In genomic region chr4:153346031-153346430, GRCh38 we compare ENCODE assay signal across 8 cellular contexts. TPM values are rescaled to one million over a fixed set of nuclear protein-coding genes. Genes with fewer than 3 reads are reported as not detected.
DNase-seq lines count a peak whose midpoint lies in the region; TF ChIP-seq lines count a peak whose summit lies in the region.

No MANE protein-coding gene starts in this region.

- no peak overlapping the region for H3K27ac ChIP-seq in MM.1S (ENCODE audit: low read length)
- no peak overlapping the region for H3K27ac ChIP-seq in dorsolateral prefrontal cortex

- no peaks in the 10 kb centered on the region for H3K9me3 Mint-ChIP-seq in T-helper 1 cell treated with Interleukin-12 subunit alpha and Interleukin-12 subunit beta and Interleukin-4 antibody, amounts not matched to agents 30 μg/mL and 1 μg/mL, for 36 hours
- H3K9me3 Mint-ChIP-seq in progenitor cell of endocrine pancreas (ENCODE audit: low read depth), result no peaks in the 10 kb centered on the region

- H3K36me3 ChIP-seq in MM.1S (replicated peaks; ENCODE audit: insufficient read depth, low read length), result no peaks in the 10 kb centered on the region

- H3K9ac ChIP-seq in MM.1S (ENCODE audit: low read length), result peak overlapping the region; percentile 88; the same call in 1 of the 2 replicates

- H3F3A ChIP-seq in MM.1S (ENCODE audit: insufficient read depth, low read length), result 0 out of 2 replicates have a peak, but pooled peaks cover 7% of the 10 kb centered on the region

- H3K36me3 Mint-ChIP-seq in T-helper 1 cell treated with Interleukin-12 subunit alpha and Interleukin-12 subunit beta and Interleukin-4 antibody, amounts not matched to agents 30 μg/mL and 1 μg/mL, for 36 hours (ENCODE audit: low read depth), result peaks cover 14% of the 10 kb centered on the region
- no peaks in the 10 kb centered on the region for H3K36me3 Mint-ChIP-seq in progenitor cell of endocrine pancreas (ENCODE audit: insufficient read depth)

- H3K4me2 ChIP-seq in MM.1S (ENCODE audit: low read depth, low read length), result peak overlapping the region; percentile 77

- H3K79me2 ChIP-seq in MM.1S (ENCODE audit: low read length), result peaks cover 26% of the 10 kb centered on the region

- H4K20me1 ChIP-seq in MM.1S (ENCODE audit: insufficient read depth, low read length), result no peaks in the 10 kb centered on the region

- TF ChIP-seq CTCF in MM.1S (IDR thresholded peaks at IDR 0.05; ENCODE audit: low read length), result no peak
- no peak for TF ChIP-seq CTCF in dorsolateral prefrontal cortex (IDR thresholded peaks at IDR 0.05 in 54 of 56, conservative IDR thresholded peaks at IDR 0.05 in 2 of 56; ENCODE audit: low read depth in 1 of 56, partially characterized antibody in 56 of 56)
- no peak for TF ChIP-seq CTCF in progenitor cell of endocrine pancreas (IDR thresholded peaks at IDR 0.05; ENCODE audit: unreplicated experiment)

- no peaks in the 10 kb centered on the region for H3K9me3 ChIP-seq in MM.1S (replicated peaks; ENCODE audit: insufficient read depth, low read length)

- no peak overlapping the region for H3K27ac Mint-ChIP-seq in T-helper 1 cell treated with Interleukin-12 subunit alpha and Interleukin-12 subunit beta and Interleukin-4 antibody, amounts not matched to agents 30 μg/mL and 1 μg/mL, for 36 hours
- H3K27ac Mint-ChIP-seq in progenitor cell of endocrine pancreas, result peak overlapping the region; percentile 85

- peaks cover 17% of the 10 kb centered on the region for H3K4me1 ChIP-seq in MM.1S (ENCODE audit: low read length)

- intact Hi-C loops in dorsolateral prefrontal cortex (cut with DNase I), result loop anchor here (5.0 to 10.0 kb wide), 4 partner anchors 121 to 501 kb away; partner anchors contain the start of gene TMEM131L (in 1 of the 2)

- H3K4me1 Mint-ChIP-seq in T-helper 1 cell treated with Interleukin-12 subunit alpha and Interleukin-12 subunit beta and Interleukin-4 antibody, amounts not matched to agents 30 μg/mL and 1 μg/mL, for 36 hours (ENCODE audit: low read depth), result peaks cover 33% of the 10 kb centered on the region
- H3K4me1 Mint-ChIP-seq in progenitor cell of endocrine pancreas (ENCODE audit: low read depth), result peaks cover 23% of the 10 kb centered on the region

- no peak for DNase-seq in T-helper 1 cell
- DNase-seq in MM.1S, result no peak
- no peak for DNase-seq in dorsolateral prefrontal cortex
- DNase-seq in progenitor cell of endocrine pancreas (ENCODE audit: low spot score, unreplicated experiment), result no peak
- no peak for DNase-seq in NCI-H526 treated with DMSO at 0.1 percent for 48 hours (lab: John Stamatoyannopoulos, UW)
- no peak for DNase-seq in DMS53 (lab: John Stamatoyannopoulos, UW)
- DNase-seq in activated effector memory CD4-positive, alpha-beta T cell treated with Interleukin-2 at 50 U/mL for 16 hours, result no peak

- no peak overlapping the region; the same call in 1 of the 2 replicates for H2AFZ ChIP-seq in MM.1S (ENCODE audit: low read length)

- no peaks in the 10 kb centered on the region for H3K9me2 ChIP-seq in MM.1S (replicated peaks; ENCODE audit: insufficient read depth, low read length)

- peak overlapping the region; percentile 95 for H3K4me3 Mint-ChIP-seq in T-helper 1 cell treated with Interleukin-12 subunit alpha and Interleukin-12 subunit beta and Interleukin-4 antibody, amounts not matched to agents 30 μg/mL and 1 μg/mL, for 36 hours
- H3K4me3 Mint-ChIP-seq in progenitor cell of endocrine pancreas (ENCODE audit: low read depth), result peak overlapping the region; percentile 79

- H3K27me3 ChIP-seq in MM.1S (replicated peaks; ENCODE audit: insufficient read depth, low read length) (no peaks in the 10 kb centered on the region), dorsolateral prefrontal cortex (no peaks in the 10 kb centered on the region)

- H3K27me3 Mint-ChIP-seq in T-helper 1 cell treated with Interleukin-12 subunit alpha and Interleukin-12 subunit beta and Interleukin-4 antibody, amounts not matched to agents 30 μg/mL and 1 μg/mL, for 36 hours (ENCODE audit: low read depth), result peaks cover 9% of the 10 kb centered on the region
- peaks cover 12% of the 10 kb centered on the region for H3K27me3 Mint-ChIP-seq in progenitor cell of endocrine pancreas

- H3K4me3 ChIP-seq in MM.1S (ENCODE audit: low read length) (peak overlapping the region; percentile 68), dorsolateral prefrontal cortex (peak overlapping the region in 31 of 59 donors; percentile 51 to 95 (median 83))

RNA-seq across cellular contexts. Expression of gene MND1, which starts 1.5 kb away (rescaled TPM):
- 1 to 10 TPM in 72 of 120 experiments, under 1 TPM in 24, not detected in 24; 0.51 to 6.0 (median 1.5) TPM for total RNA-seq in dorsolateral prefrontal cortex
- 9.1 and 9.7 TPM in 2 replicates for total RNA-seq in progenitor cell of endocrine pancreas
